In genomic region chr1:227315500-227316346, GRCh38 we compare ENCODE assay signal across 8 cellular contexts. TPM values are rescaled to one million over a fixed set of nuclear protein-coding genes. Genes with fewer than 3 reads are reported as not detected.
A peak's percentile ranks its signal among the peaks of the same experiment; 100 is the strongest.
DNase-seq lines count a peak whose midpoint lies in the region; ATAC-seq, FAIRE-seq and TF ChIP-seq lines count a peak whose summit lies in the region.

No MANE protein-coding gene starts in this region.

- H3K27me3 ChIP-seq in ectodermal cell (ENCODE audit: control insufficient read depth, insufficient read depth, low read length, poor library complexity, severe bottlenecking), result no peaks in the 10 kb centered on the region

- no peak overlapping the region for H3K27ac ChIP-seq in ectodermal cell (ENCODE audit: insufficient read depth, low read depth, low read length, poor library complexity, severe bottlenecking)

- ATAC-seq in GM19035 (IDR thresholded peaks at IDR 0.05; ENCODE audit: unreplicated experiment), result no peak

- 3 to 10% methylated on average over 5 to 6 of the region's 7 CpGs for WGBS in ectodermal cell, 2 experiments

- DNase-seq in EL (peak; percentile 74), NCI-H69 (lab: John Stamatoyannopoulos, UW) (peak; percentile 66), mucosa of gallbladder (ENCODE audit: low spot score) (peak; percentile 57), GM12891 (ENCODE audit: insufficient read length, low spot score) (no peak), cerebellar nuclear complex (lab: John Stamatoyannopoulos, UW) (no peak)
- no peak for DNase-seq in activated naive CD4-positive, alpha-beta T cell treated with Interleukin-2 at 50 U/mL for 16 hours

- no peak for FAIRE-seq in GM12891 (lab: Jason Lieb, UNC)

- H3K36me3 ChIP-seq in ectodermal cell (ENCODE audit: control insufficient read depth, insufficient read depth, low read length), result no peaks in the 10 kb centered on the region

- H3K9me3 ChIP-seq in ectodermal cell (ENCODE audit: control insufficient read depth, low read length), result no peaks in the 10 kb centered on the region

- peak overlapping the region; percentile 88 for H3K4me3 ChIP-seq in ectodermal cell (ENCODE audit: insufficient read depth, low read depth, low read length)

- H3K4me1 ChIP-seq in ectodermal cell (ENCODE audit: control insufficient read depth, insufficient read depth, low read length), result peaks cover 11% of the 10 kb centered on the region

- TF ChIP-seq POLR2A in GM12891 (IDR thresholded peaks at IDR 0.05; ENCODE audit: low read depth, low read length), result no peak

TF ChIP-seq in GM12891, 5 proteins besides CTCF, POLR2A, EP300 and RAD21:
- TF ChIP-seq POLR2AphosphoS5 (IDR thresholded peaks at IDR 0.05; ENCODE audit: low read depth, low read length), result no peak
- no peak for TF ChIP-seq PAX5 (IDR thresholded peaks at IDR 0.05; ENCODE audit: insufficient read depth, low read length, severe bottlenecking)

RNA-seq across cellular contexts. Expression of gene CDC42BPA, which starts 2.6 kb away (rescaled TPM):
- 20.7 TPM for polyA plus RNA-seq in ectodermal cell (2013, experiment 1 of 4)
- 22.1 TPM for polyA plus RNA-seq in ectodermal cell (2013, experiment 2 of 4)
- 14.9 TPM for polyA plus RNA-seq in ectodermal cell (2013, experiment 3 of 4)
- 19.3 TPM for polyA plus RNA-seq in ectodermal cell (2013, experiment 4 of 4)
- total RNA-seq in mucosa of gallbladder, result 54.7 TPM
- 0.05 TPM for polyA plus RNA-seq in GM12891 (2012; ENCODE audit: low read depth, missing spikeins)

Comparison
In these comparisons a context has a peak if more than half of its experiments do, and no peak if none do; other contexts are left out.
1. DNase-seq: peak in EL (single experiment), NCI-H69 (single experiment) and mucosa of gallbladder (single experiment); none in GM12891 (single experiment), activated naive CD4-positive, alpha-beta T cell treated with Interleukin-2 at 50 U/mL for 16 hours (single experiment) and cerebellar nuclear complex (0 of 2).